ENCODE assay signal across 12 cellular contexts in the genomic region with DNA sequence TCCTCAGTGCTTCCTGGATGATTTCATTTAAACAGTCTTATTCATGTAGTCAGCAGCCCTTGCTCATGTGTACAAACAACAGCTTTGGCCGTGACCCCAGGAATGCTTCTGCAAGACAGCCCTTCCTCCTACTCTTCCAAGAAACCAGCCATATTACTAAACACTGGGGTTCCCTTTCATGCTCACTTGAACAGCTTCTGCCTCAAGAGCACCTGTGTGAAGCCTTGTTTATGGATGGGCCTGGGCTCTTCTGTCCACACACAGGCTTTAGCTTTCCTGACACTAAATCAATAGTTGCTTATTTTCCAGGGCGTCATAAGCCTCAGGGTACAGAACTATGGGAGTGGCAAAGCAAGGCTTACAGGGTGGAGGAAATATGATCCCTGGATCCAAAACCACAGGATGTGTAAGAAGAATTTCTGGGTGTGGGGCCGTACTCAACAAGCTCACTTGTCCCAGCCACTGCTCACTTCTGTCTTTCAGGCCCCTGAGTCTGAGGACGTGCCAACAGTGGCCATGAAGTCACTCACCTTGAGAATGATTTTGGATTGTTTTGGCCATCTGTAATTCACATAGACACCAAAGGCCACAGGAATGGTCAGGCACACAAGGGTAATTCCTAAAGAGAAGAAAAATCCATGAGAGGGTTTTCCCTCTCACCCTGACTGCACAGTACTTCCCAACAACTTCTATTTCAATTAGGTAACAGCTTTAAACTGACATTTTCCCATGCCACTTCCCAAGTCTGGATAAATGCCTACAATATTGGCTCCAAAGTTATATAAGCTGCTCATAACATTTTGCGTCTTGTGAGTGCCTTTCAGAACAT. TPM values are rescaled to one million over a fixed set of nuclear protein-coding genes. Genes with fewer than 3 reads are reported as not detected.
A peak's percentile ranks its signal among the peaks of the same experiment; 100 is the strongest.
DNase-seq lines count a peak whose midpoint lies in the region; ATAC-seq and FAIRE-seq lines count a peak whose summit lies in the region.
"Had no signal": no experiment of that assay in that cellular context is flagged by ENCODE, and none has a peak within 500 bp of the region (broad histone marks: within the 10 kb centered on the region; RNA-seq: fewer than 3 reads in every experiment).

No MANE protein-coding gene starts in this region.

- no peak for ATAC-seq in stimulated activated effector memory CD8-positive, alpha-beta T cell treated with anti-CD3 and anti-CD28 coated beads, Interleukin-12 subunit alpha, Interleukin-12 subunit beta, amount 100 ng/mL, for 72 hours
- no peak for ATAC-seq in GM18502 (IDR thresholded peaks at IDR 0.05; ENCODE audit: poor library complexity, unreplicated experiment)

- H3K4me3 Mint-ChIP-seq in stimulated activated effector memory CD8-positive, alpha-beta T cell treated with anti-CD3 and anti-CD28 coated beads, Interleukin-12 subunit alpha, Interleukin-12 subunit beta, amount 100 ng/mL, for 72 hours, result no peak overlapping the region
- H3K4me3 Mint-ChIP-seq: activated T-helper 1 cell treated with anti-CD3 and anti-CD28 coated beads, Interleukin-12 subunit alpha, Interleukin-12 subunit beta, Interleukin-2, Interleukin-4 antibody, amounts not matched to agents 30 ng/mL and 10 ng/mL and 1 ng/mL, durations not matched to agents 14 hours and 24 hours and 36 hours; neural progenitor cell had no signal

- DNase-seq in NCI-H748 (lab: John Stamatoyannopoulos, UW; ENCODE audit: unreplicated experiment) (peak; percentile 43), NCI-H748 treated with DMSO at 0.1 percent for 48 hours (lab: John Stamatoyannopoulos, UW) (no peak), SK-MEL-5 (ENCODE audit: low read depth, low spot score) (peak; percentile 79), glomerular visceral epithelial cell (ENCODE audit: extremely low spot score) (peak; percentile 70), urothelium cell line (ENCODE audit: low spot score) (peak; percentile 77), iPS-NIHi7 (ENCODE audit: extremely low spot score) (no peak)
- DNase-seq in stimulated activated effector memory CD8-positive, alpha-beta T cell treated with anti-CD3 and anti-CD28 coated beads, Interleukin-12 subunit alpha, Interleukin-12 subunit beta, amount 100 ng/mL, for 72 hours (ENCODE audit: low spot score in 2 of 2), result no peak

- no peaks in the 10 kb centered on the region for H3K4me1 Mint-ChIP-seq in stimulated activated effector memory CD8-positive, alpha-beta T cell treated with anti-CD3 and anti-CD28 coated beads, Interleukin-12 subunit alpha, Interleukin-12 subunit beta, amount 100 ng/mL, for 72 hours

- peak; percentile 50 for FAIRE-seq in urothelium cell line (lab: Jason Lieb, UNC)
- FAIRE-seq: endothelial cell of umbilical vein, RCC 7860 had no signal

- no peak overlapping the region for H3K27ac Mint-ChIP-seq in stimulated activated effector memory CD8-positive, alpha-beta T cell treated with anti-CD3 and anti-CD28 coated beads, Interleukin-12 subunit alpha, Interleukin-12 subunit beta, amount 100 ng/mL, for 72 hours
- H3K27ac Mint-ChIP-seq: activated T-helper 1 cell treated with anti-CD3 and anti-CD28 coated beads, Interleukin-12 subunit alpha, Interleukin-12 subunit beta, Interleukin-2, Interleukin-4 antibody, amounts not matched to agents 30 ng/mL and 10 ng/mL and 1 ng/mL, durations not matched to agents 14 hours and 24 hours and 36 hours; neural progenitor cell had no signal

- no peaks in the 10 kb centered on the region for H3K36me3 Mint-ChIP-seq in stimulated activated effector memory CD8-positive, alpha-beta T cell treated with anti-CD3 and anti-CD28 coated beads, Interleukin-12 subunit alpha, Interleukin-12 subunit beta, amount 100 ng/mL, for 72 hours
- H3K36me3 Mint-ChIP-seq: neural progenitor cell had no signal

- no peaks in the 10 kb centered on the region for H3K9me3 Mint-ChIP-seq in stimulated activated effector memory CD8-positive, alpha-beta T cell treated with anti-CD3 and anti-CD28 coated beads, Interleukin-12 subunit alpha, Interleukin-12 subunit beta, amount 100 ng/mL, for 72 hours
- H3K9me3 Mint-ChIP-seq: activated T-helper 1 cell treated with anti-CD3 and anti-CD28 coated beads, Interleukin-12 subunit alpha, Interleukin-12 subunit beta, Interleukin-2, Interleukin-4 antibody, amounts not matched to agents 30 ng/mL and 10 ng/mL and 1 ng/mL, durations not matched to agents 14 hours and 24 hours and 36 hours; neural progenitor cell had no signal

- in situ Hi-C loops in SK-MEL-5 (cut with HindIII; ENCODE audit: low pct_unique_long_range_greater_than_20kb, low sequenced_read_pairs), result no loop called here

RNA-seq across cellular contexts. Expression of a gene that starts 17.7 kb away (rescaled TPM):
- not detected in 2 replicates for total RNA-seq in SK-MEL-5 (2014; rRNA removed; shearing (Covaris generic))
- polyA plus RNA-seq in SK-MEL-5 (2015; cell fraction: cytosol; rRNA removed), result not detected in 2 replicates
- polyA plus RNA-seq in SK-MEL-5 (2015; cell fraction: nucleus; rRNA removed), result not detected in 2 replicates
- total RNA-seq: activated T-helper 1 cell treated with anti-CD3 and anti-CD28 coated beads, Interleukin-12 subunit alpha, Interleukin-12 subunit beta, Interleukin-2, Interleukin-4 antibody, amounts not matched to agents 30 ng/mL and 10 ng/mL and 1 ng/mL, durations not matched to agents 14 hours and 24 hours and 36 hours; endothelial cell of umbilical vein had no signal

Comparison
In these comparisons a context has a peak if more than half of its experiments do, and no peak if none do; other contexts are left out.
1. DNase-seq: peak in NCI-H748 (single experiment), SK-MEL-5 (single experiment), glomerular visceral epithelial cell (single experiment) and urothelium cell line (single experiment); none in NCI-H748 treated with DMSO at 0.1 percent for 48 hours (single experiment), stimulated activated effector memory CD8-positive, alpha-beta T cell treated with anti-CD3 and anti-CD28 coated beads, Interleukin-12 subunit alpha, Interleukin-12 subunit beta, amount 100 ng/mL, for 72 hours (0 of 2) and iPS-NIHi7 (single experiment).